In genomic region chr5:180328296-180329137, GRCh38 we compare ENCODE assay signal across 8 cellular contexts. TPM values are rescaled to one million over a fixed set of nuclear protein-coding genes. Genes with fewer than 3 reads are reported as not detected.
DNase-seq lines count a peak whose midpoint lies in the region; ATAC-seq, FAIRE-seq and TF ChIP-seq lines count a peak whose summit lies in the region.

No MANE protein-coding gene starts in this region.

- DNase-seq in D721Med (ENCODE audit: insufficient read length, low spot score) (peak; percentile 85), M059J (ENCODE audit: low read depth) (peak; percentile 71), SK-N-MC (ENCODE audit: low read depth, low spot score) (peak; percentile 34), Right ventricle myocardium superior (peak; percentile 92), psoas muscle (peak; percentile 82 to 90)
- DNase-seq in activated naive CD4-positive, alpha-beta T cell treated with Interleukin-2 at 50 U/mL for 16 hours = peak; percentile 84

- no peaks in the 10 kb centered on the region for H3K4me1 ChIP-seq in psoas muscle

- peak; percentile 85 for TF ChIP-seq CTCF in D721Med (IDR thresholded peaks at IDR 0.05; ENCODE audit: insufficient read depth, missing control alignments)
- TF ChIP-seq CTCF in psoas muscle (IDR thresholded peaks at IDR 0.05) = peak; percentile 71

- ATAC-seq in GM21723 (IDR thresholded peaks at IDR 0.05; ENCODE audit: unreplicated experiment) = peak; percentile 90
- peak; percentile 62 for ATAC-seq in Right ventricle myocardium superior (ENCODE audit: poor library complexity)
- ATAC-seq in psoas muscle = peak; percentile 65 to 81 (median 70)
- no peak for ATAC-seq in HG03139 (IDR thresholded peaks at IDR 0.05; ENCODE audit: unreplicated experiment)

- no peak overlapping the region for H3K27ac ChIP-seq in SK-N-MC
- H3K27ac ChIP-seq in psoas muscle = no peak overlapping the region

- H3K36me3 ChIP-seq in SK-N-MC (ENCODE audit: insufficient read depth, low read length) (no peaks in the 10 kb centered on the region), psoas muscle (ENCODE audit: insufficient read depth in 1 of 2, low read depth in 1 of 2) (no peaks in the 10 kb centered on the region)

- WGBS in psoas muscle, 3 donors = 65 to 72% (median 67%) methylated on average over 31 of the region's 31 CpGs

- no peak overlapping the region for H3K9ac ChIP-seq in SK-N-MC (ENCODE audit: insufficient read length)

- no peaks in the 10 kb centered on the region for H3K27me3 ChIP-seq in psoas muscle (ENCODE audit: insufficient read depth in 3 of 3, low read length in 2 of 3)

- H3K9me3 ChIP-seq in SK-N-MC (ENCODE audit: low read depth, low read length) (no peaks in the 10 kb centered on the region), psoas muscle (no peaks in the 10 kb centered on the region)

- H3K4me3 ChIP-seq in SK-N-MC = no peak overlapping the region
- H3K4me3 ChIP-seq in psoas muscle = no peak overlapping the region

- intact Hi-C loops in Right ventricle myocardium superior (cut with DNase I) (loop anchor here (5.0 kb wide), 1 partner anchor 201 kb away; no protein-coding TSS in a partner anchor), psoas muscle (cut with DNase I) (loop anchor here in 1 of 2 donors (2.0 to 10.0 kb wide), 2 partner anchors 34 to 204 kb away; no protein-coding TSS in a partner anchor)

- FAIRE-seq in D721Med (lab: Jason Lieb, UNC) = peak; percentile 72

RNA-seq across cellular contexts. Expression of gene GFPT2, which starts 24.6 kb away (rescaled TPM):
- 1.9 and 6.2 TPM in 2 replicates for total RNA-seq in M059J (2014; rRNA removed; shearing (Covaris generic))
- 13.3 TPM for total RNA-seq in Right ventricle myocardium superior
- 1 to 10 TPM; 4.4 to 7.2 (median 6.5) TPM for total RNA-seq in psoas muscle
- polyA plus RNA-seq in psoas muscle = 1 to 10 TPM; 2.0 to 2.4 (median 2.4) TPM

RNA-seq across cellular contexts. Expression of gene MAPK9, which starts 36.6 kb away (rescaled TPM):
- total RNA-seq in M059J (2014; rRNA removed; shearing (Covaris generic)) = 26.7 and 37.8 TPM in 2 replicates
- total RNA-seq in Right ventricle myocardium superior = 42.4 TPM
- total RNA-seq in psoas muscle = 10 to 100 TPM; 32.1 to 35.9 (median 34.6) TPM
- polyA plus RNA-seq in psoas muscle = 10 to 100 TPM; 16.1 to 40.1 (median 17.1) TPM

Comparison
In these comparisons a context has a peak if more than half of its experiments do, and no peak if none do; other contexts are left out.
1. DNase-seq: peak in every context shown above with its lines; median percentile 92 in Right ventricle myocardium superior; 86 in psoas muscle; 85 in D721Med; 84 in activated naive CD4-positive, alpha-beta T cell treated with Interleukin-2 at 50 U/mL for 16 hours; 71 in M059J; 34 in SK-N-MC.